In genomic region chr4:82890602-82890912, GRCh38 we compare ENCODE assay signal across 8 cellular contexts. TPM values are rescaled to one million over a fixed set of nuclear protein-coding genes. Genes with fewer than 3 reads are reported as not detected.
DNase-seq lines count a peak whose midpoint lies in the region; ATAC-seq and TF ChIP-seq lines count a peak whose summit lies in the region.

No MANE protein-coding gene starts in this region.

- CTCF ChIA-PET in PC-3 (lab: Charles Lee), result no interaction called here

- no peaks in the 10 kb centered on the region for H3K9me2 ChIP-seq in PC-3 (replicated peaks; ENCODE audit: low read length)

- no peak overlapping the region for H3K23ac ChIP-seq in trophoblast cell (ENCODE audit: low read length)

- H3K14ac ChIP-seq in trophoblast cell (ENCODE audit: low read length), result peak overlapping the region; percentile 72

- H2AK5ac ChIP-seq in trophoblast cell (ENCODE audit: low read length), result peak overlapping the region; percentile 78

- peak overlapping the region; percentile 61 for H2BK120ac ChIP-seq in trophoblast cell (ENCODE audit: insufficient read depth, low read length, poor library complexity)

- H3K4me3 ChIP-seq in PC-3 (ENCODE audit: low read length) (peak overlapping the region; percentile 100), esophagus (ENCODE audit: low read depth in 1 of 2, low read length in 2 of 2) (peak overlapping the region; percentile 68 to 81), trophoblast cell (ENCODE audit: low read depth, low read length) (peak overlapping the region; percentile 92)

- TF ChIP-seq CTCF in PC-3 (conservative IDR thresholded peaks at IDR 0.05; ENCODE audit: low read depth, low read length), result no peak

- H3K27ac ChIP-seq in PC-3 (ENCODE audit: low read length) (peak overlapping the region; percentile 96), esophagus (ENCODE audit: low read depth in 2 of 2, low read length in 1 of 2) (peak overlapping the region; percentile 97 to 99), trophoblast cell (ENCODE audit: low read depth, low read length) (peak overlapping the region; percentile 85)

- H3K36me3 ChIP-seq in PC-3 (ENCODE audit: low read depth, low read length), result peaks cover 20% of the 10 kb centered on the region; the same call in 1 of the 2 replicates
- H3K36me3 ChIP-seq in esophagus (ENCODE audit: control insufficient read depth in 2 of 2, insufficient read depth in 2 of 2, low read length in 1 of 2), result peaks cover 0 to 3% of the 10 kb centered on the region in 2 donors
- peaks cover 9 to 15% of the 10 kb centered on the region in 2 experiments for H3K36me3 ChIP-seq in trophoblast cell (ENCODE audit: control insufficient read depth in 1 of 2, insufficient read depth in 2 of 2, low read length in 2 of 2)

- H4K8ac ChIP-seq in trophoblast cell (ENCODE audit: low read depth, low read length), result peak overlapping the region; percentile 90

- intact Hi-C loops in PC-3 (cut with micrococcal nuclease), result no loop called here

- H3K9ac ChIP-seq in PC-3 (ENCODE audit: low read length) (peak overlapping the region; percentile 100), trophoblast cell (ENCODE audit: low read length) (peak overlapping the region; percentile 94)

- no peaks in the 10 kb centered on the region for H3F3A ChIP-seq in PC-3 (ENCODE audit: low read length, unreplicated experiment)

- H4K91ac ChIP-seq in trophoblast cell (ENCODE audit: low read depth, low read length), result peak overlapping the region; percentile 96

- peak overlapping the region; percentile 87 for H4K12ac ChIP-seq in trophoblast cell (ENCODE audit: low read depth, low read length)

- H3K79me2 ChIP-seq in PC-3 (ENCODE audit: low read length), result peaks cover 72% of the 10 kb centered on the region
- H3K79me2 ChIP-seq in trophoblast cell (ENCODE audit: control insufficient read depth, insufficient read depth, low read length, poor library complexity), result peaks cover 15% of the 10 kb centered on the region

- peak overlapping the region; percentile 91 for H3K18ac ChIP-seq in trophoblast cell (ENCODE audit: low read length)

- POLR2A ChIA-PET in PC-3 (lab: Charles Lee; ENCODE audit: unreplicated experiment), result interaction anchor here (0.6 kb wide), 2 partner anchors 394 to 466 kb away, joined by 3 to 13 read pairs; partner anchors contain the start of gene COQ2

- H3K9me3 ChIP-seq in PC-3 (ENCODE audit: low read length) (no peaks in the 10 kb centered on the region), esophagus (ENCODE audit: control insufficient read depth in 2 of 2, insufficient read depth in 1 of 2, low read depth in 1 of 2, low read length in 1 of 2) (no peaks in the 10 kb centered on the region), trophoblast cell (ENCODE audit: insufficient read depth, low read depth, low read length) (no peaks in the 10 kb centered on the region)

- no peak for ATAC-seq in PC-3
- ATAC-seq in GM21619 (IDR thresholded peaks at IDR 0.05; ENCODE audit: unreplicated experiment), result no peak
- no peak for ATAC-seq in GM21576 (IDR thresholded peaks at IDR 0.05; ENCODE audit: unreplicated experiment)

- peak overlapping the region; percentile 91 for H2BK5ac ChIP-seq in trophoblast cell (ENCODE audit: low read depth, low read length, poor library complexity)

- H3K4me2 ChIP-seq in PC-3 (ENCODE audit: low read length) (peak overlapping the region; percentile 88), trophoblast cell (ENCODE audit: low read length) (peak overlapping the region; percentile 53)

- 0 to 1% methylated on average over 14 of the region's 14 CpGs for WGBS in esophagus, 2 donors
- WGBS in trophoblast cell (ENCODE audit: extremely low coverage, insufficient coverage, insufficient read length), result no CpG with 5 or more reads among the region's 14 CpGs

- H4K20me1 ChIP-seq in PC-3 (ENCODE audit: low read length), result peaks cover 33% of the 10 kb centered on the region

- H3K4me1 ChIP-seq in PC-3 (ENCODE audit: insufficient read depth, low read length) (peaks cover 31% of the 10 kb centered on the region), esophagus (ENCODE audit: control insufficient read depth in 2 of 2, insufficient read depth in 2 of 2, low read length in 1 of 2) (no peaks in the 10 kb centered on the region), trophoblast cell (ENCODE audit: control insufficient read depth in 1 of 2, insufficient read depth in 2 of 2, low read length in 2 of 2) (peaks cover 2% of the 10 kb centered on the region in 2 experiments)

- peak overlapping the region; percentile 89 for H3K4ac ChIP-seq in trophoblast cell (ENCODE audit: low read depth, low read length)

- peak; percentile 73 for DNase-seq in NK-92 treated with Interleukin-12 subunit alpha and Interleukin-12 subunit beta, amount 100 ng/mL, for 24 hours (lab: John Stamatoyannopoulos, UW)
- DNase-seq in NK-92 (lab: John Stamatoyannopoulos, UW; ENCODE audit: unreplicated experiment) (no peak), PC-3 (peak; percentile 6), trophoblast cell (no peak), activated gamma-delta T cell treated with Interleukin-2 at 50 U/mL for 16 hours (no peak)

- H3K79me1 ChIP-seq in trophoblast cell (ENCODE audit: low read length), result peaks cover 8% of the 10 kb centered on the region

- no peak overlapping the region for H2BK12ac ChIP-seq in trophoblast cell (ENCODE audit: low read length)

- H3K27me3 ChIP-seq in PC-3 (ENCODE audit: low read length) (no peaks in the 10 kb centered on the region), esophagus (ENCODE audit: control insufficient read depth in 1 of 2, insufficient read depth in 2 of 2, low read length in 2 of 2) (no peaks in the 10 kb centered on the region), trophoblast cell (ENCODE audit: insufficient read depth, low read length) (no peaks in the 10 kb centered on the region)

- H2AFZ ChIP-seq in PC-3 (ENCODE audit: low read length) (peak overlapping the region; percentile 64; the same call in 1 of the 2 replicates), trophoblast cell (ENCODE audit: insufficient read depth, low read length, poor library complexity) (peak overlapping the region; percentile 34)

- BruUV-seq in PC-3 (replicated peaks; lab: Mats Ljungman, UMichigan), result TSS peak; percentile 59

RNA-seq across cellular contexts. Expression of gene SEC31A, which starts 0.4 kb away (rescaled TPM):
- 47.4 and 77.1 TPM in 2 replicates for total RNA-seq in PC-3 (2014; rRNA removed)
- polyA plus RNA-seq in esophagus, result 100 to 1,000 TPM in 1 of 2 donors, 10 to 100 TPM in 1; 72.5 to 131 TPM
- 331 and 347 TPM in 2 replicates for polyA plus RNA-seq in trophoblast cell (2013)

RNA-seq across cellular contexts. Expression of gene THAP9, which starts 10.0 kb away (rescaled TPM):
- 3.2 and 3.3 TPM in 2 replicates for total RNA-seq in PC-3 (2014; rRNA removed)
- 1 to 10 TPM; 1.4 to 1.9 TPM for polyA plus RNA-seq in esophagus
- 3.9 and 4.3 TPM in 2 replicates for polyA plus RNA-seq in trophoblast cell (2013)

Comparison
In these comparisons a context has a peak if more than half of its experiments do, and no peak if none do; other contexts are left out.
1. DNase-seq: peak in NK-92 treated with Interleukin-12 subunit alpha and Interleukin-12 subunit beta, amount 100 ng/mL, for 24 hours (single experiment) and PC-3 (single experiment); none in NK-92 (single experiment), trophoblast cell (0 of 2) and activated gamma-delta T cell treated with Interleukin-2 at 50 U/mL for 16 hours (single experiment).
2. Peak in every context shown above with its lines, with median percentiles within 50 percentile points of each other: H3K27ac ChIP-seq and H3K4me3 ChIP-seq.